Comparison of ENCODE assay signal across 1 cellular context in the genomic region with DNA sequence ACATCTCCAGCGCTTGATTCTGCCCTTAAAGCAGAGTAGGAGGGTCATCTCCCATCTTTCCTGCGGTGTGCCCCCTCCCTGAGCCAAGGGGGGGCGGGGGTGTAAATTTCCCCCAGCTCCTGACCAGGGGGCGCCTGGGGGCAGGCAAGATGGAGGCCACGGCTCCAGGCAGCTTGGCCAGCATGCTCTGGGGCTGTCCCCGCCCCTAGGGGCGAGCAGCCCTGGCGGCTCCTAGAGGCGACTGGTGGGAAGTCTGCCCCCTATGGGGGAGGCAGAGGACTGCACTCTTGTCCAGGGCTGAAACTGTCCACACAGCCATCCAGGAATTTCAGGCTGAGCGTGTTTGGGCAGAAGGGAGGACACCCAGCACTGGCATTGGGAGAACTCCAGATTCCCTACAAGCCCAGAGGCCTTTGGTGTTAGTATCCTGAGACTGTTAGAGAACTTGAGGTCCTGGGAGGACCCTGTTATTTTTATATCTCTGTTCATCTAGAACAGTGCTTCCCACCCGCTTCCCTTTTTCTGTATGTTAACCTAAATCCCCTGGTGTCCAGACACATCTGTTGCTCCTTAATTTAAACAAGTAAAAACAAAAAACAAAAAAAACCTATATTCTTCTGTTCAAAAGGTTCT.
TF ChIP-seq lines count a peak whose summit lies in the region.

No MANE protein-coding gene starts in this region.

TF ChIP-seq in HepG2, 621 proteins besides CTCF, POLR2A, EP300 and RAD21:
- TF ChIP-seq GABPB1 (CRISPR knock-in tag; IDR thresholded peaks at IDR 0.05) (peak; percentile 20; the same call in 1 of the 2 replicates), NCOA5 (CRISPR knock-in tag; IDR thresholded peaks at IDR 0.05) (no peak), POGZ (CRISPR knock-in tag; IDR thresholded peaks at IDR 0.05) (peak; percentile 49), STAG1 (CRISPR knock-in tag; IDR thresholded peaks at IDR 0.05) (peak; percentile 36; the same call in 1 of the 2 replicates), ZNF143 (CRISPR knock-in tag; IDR thresholded peaks at IDR 0.05) (peak; percentile 69), PAF1 (CRISPR knock-in tag; IDR thresholded peaks at IDR 0.05) (no peak), ZNF781 (CRISPR knock-in tag; IDR thresholded peaks at IDR 0.05; ENCODE audit: borderline replicate concordance, not compliant biosample characterization) (no peak), HDAC6 (IDR thresholded peaks at IDR 0.05; ENCODE audit: low read depth, low read length) (no peak), ZNF24 (IDR thresholded peaks at IDR 0.05) (no peak), ONECUT2 (CRISPR knock-in tag; IDR thresholded peaks at IDR 0.05) (no peak), ZNF768 (CRISPR knock-in tag; IDR thresholded peaks at IDR 0.05) (peak; percentile 24; the same call in 1 of the 2 replicates), HOXA3 (CRISPR knock-in tag; IDR thresholded peaks at IDR 0.05) (peak; percentile 13; the same call in 1 of the 2 replicates), ZMYM4 (CRISPR knock-in tag; IDR thresholded peaks at IDR 0.05) (peak; percentile 65), ELF3 (CRISPR knock-in tag; IDR thresholded peaks at IDR 0.05) (no peak)
- TF ChIP-seq, protein P1, sequence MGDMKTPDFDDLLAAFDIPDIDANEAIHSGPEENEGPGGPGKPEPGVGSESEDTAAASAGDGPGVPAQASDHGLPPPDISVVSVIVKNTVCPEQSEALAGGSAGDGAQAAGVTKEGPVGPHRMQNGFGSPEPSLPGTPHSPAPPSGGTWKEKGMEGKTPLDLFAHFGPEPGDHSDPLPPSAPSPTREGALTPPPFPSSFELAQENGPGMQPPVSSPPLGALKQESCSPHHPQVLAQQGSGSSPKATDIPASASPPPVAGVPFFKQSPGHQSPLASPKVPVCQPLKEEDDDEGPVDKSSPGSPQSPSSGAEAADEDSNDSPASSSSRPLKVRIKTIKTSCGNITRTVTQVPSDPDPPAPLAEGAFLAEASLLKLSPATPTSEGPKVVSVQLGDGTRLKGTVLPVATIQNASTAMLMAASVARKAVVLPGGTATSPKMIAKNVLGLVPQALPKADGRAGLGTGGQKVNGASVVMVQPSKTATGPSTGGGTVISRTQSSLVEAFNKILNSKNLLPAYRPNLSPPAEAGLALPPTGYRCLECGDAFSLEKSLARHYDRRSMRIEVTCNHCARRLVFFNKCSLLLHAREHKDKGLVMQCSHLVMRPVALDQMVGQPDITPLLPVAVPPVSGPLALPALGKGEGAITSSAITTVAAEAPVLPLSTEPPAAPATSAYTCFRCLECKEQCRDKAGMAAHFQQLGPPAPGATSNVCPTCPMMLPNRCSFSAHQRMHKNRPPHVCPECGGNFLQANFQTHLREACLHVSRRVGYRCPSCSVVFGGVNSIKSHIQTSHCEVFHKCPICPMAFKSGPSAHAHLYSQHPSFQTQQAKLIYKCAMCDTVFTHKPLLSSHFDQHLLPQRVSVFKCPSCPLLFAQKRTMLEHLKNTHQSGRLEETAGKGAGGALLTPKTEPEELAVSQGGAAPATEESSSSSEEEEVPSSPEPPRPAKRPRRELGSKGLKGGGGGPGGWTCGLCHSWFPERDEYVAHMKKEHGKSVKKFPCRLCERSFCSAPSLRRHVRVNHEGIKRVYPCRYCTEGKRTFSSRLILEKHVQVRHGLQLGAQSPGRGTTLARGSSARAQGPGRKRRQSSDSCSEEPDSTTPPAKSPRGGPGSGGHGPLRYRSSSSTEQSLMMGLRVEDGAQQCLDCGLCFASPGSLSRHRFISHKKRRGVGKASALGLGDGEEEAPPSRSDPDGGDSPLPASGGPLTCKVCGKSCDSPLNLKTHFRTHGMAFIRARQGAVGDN (CRISPR knock-in tag; IDR thresholded peaks at IDR 0.05), result peak; percentile 40; the same call in 1 of the 2 replicates
- TF ChIP-seq, protein P2, sequence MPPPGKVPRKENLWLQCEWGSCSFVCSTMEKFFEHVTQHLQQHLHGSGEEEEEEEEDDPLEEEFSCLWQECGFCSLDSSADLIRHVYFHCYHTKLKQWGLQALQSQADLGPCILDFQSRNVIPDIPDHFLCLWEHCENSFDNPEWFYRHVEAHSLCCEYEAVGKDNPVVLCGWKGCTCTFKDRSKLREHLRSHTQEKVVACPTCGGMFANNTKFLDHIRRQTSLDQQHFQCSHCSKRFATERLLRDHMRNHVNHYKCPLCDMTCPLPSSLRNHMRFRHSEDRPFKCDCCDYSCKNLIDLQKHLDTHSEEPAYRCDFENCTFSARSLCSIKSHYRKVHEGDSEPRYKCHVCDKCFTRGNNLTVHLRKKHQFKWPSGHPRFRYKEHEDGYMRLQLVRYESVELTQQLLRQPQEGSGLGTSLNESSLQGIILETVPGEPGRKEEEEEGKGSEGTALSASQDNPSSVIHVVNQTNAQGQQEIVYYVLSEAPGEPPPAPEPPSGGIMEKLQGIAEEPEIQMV (CRISPR knock-in tag; IDR thresholded peaks at IDR 0.05; ENCODE audit: low read depth), result no peak
- TF ChIP-seq, protein P3, sequence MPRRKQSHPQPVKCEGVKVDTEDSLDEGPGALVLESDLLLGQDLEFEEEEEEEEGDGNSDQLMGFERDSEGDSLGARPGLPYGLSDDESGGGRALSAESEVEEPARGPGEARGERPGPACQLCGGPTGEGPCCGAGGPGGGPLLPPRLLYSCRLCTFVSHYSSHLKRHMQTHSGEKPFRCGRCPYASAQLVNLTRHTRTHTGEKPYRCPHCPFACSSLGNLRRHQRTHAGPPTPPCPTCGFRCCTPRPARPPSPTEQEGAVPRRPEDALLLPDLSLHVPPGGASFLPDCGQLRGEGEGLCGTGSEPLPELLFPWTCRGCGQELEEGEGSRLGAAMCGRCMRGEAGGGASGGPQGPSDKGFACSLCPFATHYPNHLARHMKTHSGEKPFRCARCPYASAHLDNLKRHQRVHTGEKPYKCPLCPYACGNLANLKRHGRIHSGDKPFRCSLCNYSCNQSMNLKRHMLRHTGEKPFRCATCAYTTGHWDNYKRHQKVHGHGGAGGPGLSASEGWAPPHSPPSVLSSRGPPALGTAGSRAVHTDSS (CRISPR knock-in tag; conservative IDR thresholded peaks at IDR 0.05), result no peak
- TF ChIP-seq, protein P4, sequence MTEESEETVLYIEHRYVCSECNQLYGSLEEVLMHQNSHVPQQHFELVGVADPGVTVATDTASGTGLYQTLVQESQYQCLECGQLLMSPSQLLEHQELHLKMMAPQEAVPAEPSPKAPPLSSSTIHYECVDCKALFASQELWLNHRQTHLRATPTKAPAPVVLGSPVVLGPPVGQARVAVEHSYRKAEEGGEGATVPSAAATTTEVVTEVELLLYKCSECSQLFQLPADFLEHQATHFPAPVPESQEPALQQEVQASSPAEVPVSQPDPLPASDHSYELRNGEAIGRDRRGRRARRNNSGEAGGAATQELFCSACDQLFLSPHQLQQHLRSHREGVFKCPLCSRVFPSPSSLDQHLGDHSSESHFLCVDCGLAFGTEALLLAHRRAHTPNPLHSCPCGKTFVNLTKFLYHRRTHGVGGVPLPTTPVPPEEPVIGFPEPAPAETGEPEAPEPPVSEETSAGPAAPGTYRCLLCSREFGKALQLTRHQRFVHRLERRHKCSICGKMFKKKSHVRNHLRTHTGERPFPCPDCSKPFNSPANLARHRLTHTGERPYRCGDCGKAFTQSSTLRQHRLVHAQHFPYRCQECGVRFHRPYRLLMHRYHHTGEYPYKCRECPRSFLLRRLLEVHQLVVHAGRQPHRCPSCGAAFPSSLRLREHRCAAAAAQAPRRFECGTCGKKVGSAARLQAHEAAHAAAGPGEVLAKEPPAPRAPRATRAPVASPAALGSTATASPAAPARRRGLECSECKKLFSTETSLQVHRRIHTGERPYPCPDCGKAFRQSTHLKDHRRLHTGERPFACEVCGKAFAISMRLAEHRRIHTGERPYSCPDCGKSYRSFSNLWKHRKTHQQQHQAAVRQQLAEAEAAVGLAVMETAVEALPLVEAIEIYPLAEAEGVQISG (CRISPR knock-in tag; IDR thresholded peaks at IDR 0.05), result 0 out of 2 replicates have a peak, but pooled peaks have one; percentile 28
- TF ChIP-seq, protein P5, sequence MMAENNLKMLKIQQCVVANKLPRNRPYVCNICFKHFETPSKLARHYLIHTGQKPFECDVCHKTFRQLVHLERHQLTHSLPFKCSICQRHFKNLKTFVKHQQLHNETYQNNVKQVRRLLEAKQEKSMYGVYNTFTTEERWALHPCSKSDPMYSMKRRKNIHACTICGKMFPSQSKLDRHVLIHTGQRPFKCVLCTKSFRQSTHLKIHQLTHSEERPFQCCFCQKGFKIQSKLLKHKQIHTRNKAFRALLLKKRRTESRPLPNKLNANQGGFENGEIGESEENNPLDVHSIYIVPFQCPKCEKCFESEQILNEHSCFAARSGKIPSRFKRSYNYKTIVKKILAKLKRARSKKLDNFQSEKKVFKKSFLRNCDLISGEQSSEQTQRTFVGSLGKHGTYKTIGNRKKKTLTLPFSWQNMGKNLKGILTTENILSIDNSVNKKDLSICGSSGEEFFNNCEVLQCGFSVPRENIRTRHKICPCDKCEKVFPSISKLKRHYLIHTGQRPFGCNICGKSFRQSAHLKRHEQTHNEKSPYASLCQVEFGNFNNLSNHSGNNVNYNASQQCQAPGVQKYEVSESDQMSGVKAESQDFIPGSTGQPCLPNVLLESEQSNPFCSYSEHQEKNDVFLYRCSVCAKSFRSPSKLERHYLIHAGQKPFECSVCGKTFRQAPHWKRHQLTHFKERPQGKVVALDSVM (CRISPR knock-in tag; IDR thresholded peaks at IDR 0.05), result 0 out of 2 replicates have a peak, but pooled peaks have one; percentile 11
- TF ChIP-seq, protein P6, sequence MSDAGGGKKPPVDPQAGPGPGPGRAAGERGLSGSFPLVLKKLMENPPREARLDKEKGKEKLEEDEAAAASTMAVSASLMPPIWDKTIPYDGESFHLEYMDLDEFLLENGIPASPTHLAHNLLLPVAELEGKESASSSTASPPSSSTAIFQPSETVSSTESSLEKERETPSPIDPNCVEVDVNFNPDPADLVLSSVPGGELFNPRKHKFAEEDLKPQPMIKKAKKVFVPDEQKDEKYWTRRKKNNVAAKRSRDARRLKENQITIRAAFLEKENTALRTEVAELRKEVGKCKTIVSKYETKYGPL (CRISPR knock-in tag; IDR thresholded peaks at IDR 0.05), result no peak
- TF ChIP-seq, protein P7, sequence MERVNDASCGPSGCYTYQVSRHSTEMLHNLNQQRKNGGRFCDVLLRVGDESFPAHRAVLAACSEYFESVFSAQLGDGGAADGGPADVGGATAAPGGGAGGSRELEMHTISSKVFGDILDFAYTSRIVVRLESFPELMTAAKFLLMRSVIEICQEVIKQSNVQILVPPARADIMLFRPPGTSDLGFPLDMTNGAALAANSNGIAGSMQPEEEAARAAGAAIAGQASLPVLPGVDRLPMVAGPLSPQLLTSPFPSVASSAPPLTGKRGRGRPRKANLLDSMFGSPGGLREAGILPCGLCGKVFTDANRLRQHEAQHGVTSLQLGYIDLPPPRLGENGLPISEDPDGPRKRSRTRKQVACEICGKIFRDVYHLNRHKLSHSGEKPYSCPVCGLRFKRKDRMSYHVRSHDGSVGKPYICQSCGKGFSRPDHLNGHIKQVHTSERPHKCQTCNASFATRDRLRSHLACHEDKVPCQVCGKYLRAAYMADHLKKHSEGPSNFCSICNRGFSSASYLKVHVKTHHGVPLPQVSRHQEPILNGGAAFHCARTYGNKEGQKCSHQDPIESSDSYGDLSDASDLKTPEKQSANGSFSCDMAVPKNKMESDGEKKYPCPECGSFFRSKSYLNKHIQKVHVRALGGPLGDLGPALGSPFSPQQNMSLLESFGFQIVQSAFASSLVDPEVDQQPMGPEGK (CRISPR knock-in tag; IDR thresholded peaks at IDR 0.05), result peak; percentile 84
TF ChIP-seq in HepG2: peak in this region for 11.
